18 cellular contexts compared by ENCODE assay signal in the genomic region with DNA sequence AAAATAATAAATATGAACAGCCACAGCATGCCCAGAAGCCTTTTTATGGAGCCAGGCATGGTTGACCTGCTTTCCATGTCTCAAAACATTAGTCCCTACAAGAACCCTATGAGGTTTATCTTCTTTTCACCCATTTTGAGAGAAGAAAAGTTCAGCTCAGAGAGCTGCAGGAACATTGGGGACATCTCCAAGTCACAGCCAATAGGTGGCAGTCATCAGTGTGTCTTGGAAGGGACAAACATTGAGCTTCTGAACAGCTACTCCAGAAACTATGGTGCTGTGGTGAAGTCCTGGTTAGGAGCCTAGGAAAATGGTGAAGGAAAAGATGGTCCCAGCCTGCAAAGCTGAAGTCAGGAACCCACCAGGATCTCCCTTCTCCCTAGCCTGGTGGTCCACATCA.
"Had no signal": no experiment of that assay in that cellular context is flagged by ENCODE, and none has a peak within 500 bp of the region (broad histone marks: within the 10 kb centered on the region; RNA-seq: fewer than 3 reads in every experiment).

No MANE protein-coding gene starts in this region.

- H3K27ac Mint-ChIP-seq: activated naive CD4-positive, alpha-beta T cell treated with anti-CD3 and anti-CD28 coated beads, Interleukin-2, amount 50 U/mL, for 24 hours; immature natural killer cell; memory B cell; natural killer cell; stimulated activated naive B cell treated with anti-CD40 and anti-IgM and Interleukin-4, amounts not matched to agents 10 μg/mL and 1 μg/mL and 100 μg/mL, for 72 hours had no signal

- H3K4me3 Mint-ChIP-seq: activated naive CD4-positive, alpha-beta T cell treated with anti-CD3 and anti-CD28 coated beads, Interleukin-2, amount 50 U/mL, for 24 hours; immature natural killer cell; memory B cell; natural killer cell; stimulated activated naive B cell treated with anti-CD40 and anti-IgM and Interleukin-4, amounts not matched to agents 10 μg/mL and 1 μg/mL and 100 μg/mL, for 72 hours had no signal

- H3K27me3 ChIP-seq: adrenal gland, cardiac muscle cell, sigmoid colon had no signal

- H3K36me3 ChIP-seq: adrenal gland, cardiac muscle cell had no signal

- H3K4me1 ChIP-seq: adrenal gland, parathyroid adenoma, sigmoid colon had no signal

- H3K4me3 ChIP-seq: adrenal gland, cardiac muscle cell, sigmoid colon had no signal

- H3K4me1 Mint-ChIP-seq: activated naive CD4-positive, alpha-beta T cell treated with anti-CD3 and anti-CD28 coated beads, Interleukin-2, amount 50 U/mL, for 24 hours; immature natural killer cell; memory B cell; natural killer cell; stimulated activated naive B cell treated with anti-CD40 and anti-IgM and Interleukin-4, amounts not matched to agents 10 μg/mL and 1 μg/mL and 100 μg/mL, for 72 hours had no signal

- H3K27me3 Mint-ChIP-seq: activated naive CD4-positive, alpha-beta T cell treated with anti-CD3 and anti-CD28 coated beads, Interleukin-2, amount 50 U/mL, for 24 hours; memory B cell; stimulated activated naive B cell treated with anti-CD40 and anti-IgM and Interleukin-4, amounts not matched to agents 10 μg/mL and 1 μg/mL and 100 μg/mL, for 72 hours had no signal

- ATAC-seq: left ventricle myocardium superior; natural killer cell; stimulated activated naive B cell treated with anti-CD40 and anti-IgM and Interleukin-4, amounts not matched to agents 10 μg/mL and 1 μg/mL and 100 μg/mL, for 72 hours had no signal

- H3K27ac ChIP-seq: adrenal gland, cardiac muscle cell, parathyroid adenoma, sigmoid colon had no signal

- DNase-seq: activated CD4-positive, alpha-beta T cell treated with anti-CD3 and anti-CD28 coated beads, Interleukin-2, amount 50 U/mL, for 48 hours; activated gamma-delta T cell; adrenal gland; erythroblast; foreskin melanocyte; glutamatergic neuron; hypothalamus; immature natural killer cell; kidney glomerular epithelial cell; left ventricle myocardium superior; natural killer cell; sigmoid colon; stimulated activated CD4-positive, alpha-beta T cell treated with anti-CD3 and anti-CD28 coated beads, Interleukin-4, amount 100 ng/mL, for 4 hours; stimulated activated naive B cell treated with anti-CD40 and anti-IgM and Interleukin-4, amounts not matched to agents 10 μg/mL and 1 μg/mL and 100 μg/mL, for 72 hours had no signal
